Comparison of ENCODE assay signal across 23 cellular contexts in genomic region chr7:2936301-2936700, GRCh38.
"Had no signal": no experiment of that assay in that cellular context is flagged by ENCODE, and none has a peak within 500 bp of the region (broad histone marks: within the 10 kb centered on the region; RNA-seq: fewer than 3 reads in every experiment).

No MANE protein-coding gene starts in this region.

- ATAC-seq: activated T-helper 17 cell treated with anti-CD3 and anti-CD28 coated beads, Interleukin-2, amount 50 U/mL, for 72 hours; gastroesophageal sphincter; heart left ventricle; mucosa of descending colon; right lobe of liver had no signal

- H3K4me1 ChIP-seq: ascending aorta, breast epithelium, esophagus muscularis mucosa, gastroesophageal sphincter, heart left ventricle, left ventricle myocardium inferior, prostate gland had no signal

- H3K27ac ChIP-seq: ascending aorta, breast epithelium, esophagus muscularis mucosa, gastroesophageal sphincter, heart left ventricle, left ventricle myocardium inferior, prostate gland, right lobe of liver, VCaP had no signal

- H3K27me3 Mint-ChIP-seq: activated T-helper 17 cell treated with anti-CD3 and anti-CD28 coated beads, Interleukin-2, amount 50 U/mL, for 72 hours; memory B cell; naive B cell had no signal

- H3K4me3 Mint-ChIP-seq: activated T-helper 17 cell treated with anti-CD3 and anti-CD28 coated beads, Interleukin-2, amount 50 U/mL, for 72 hours; memory B cell; naive B cell; neural crest cell; T-helper 1 cell treated with Interleukin-12 subunit alpha and Interleukin-12 subunit beta and Interleukin-4 antibody, amounts not matched to agents 30 μg/mL and 1 μg/mL, for 36 hours had no signal

- H3K9me3 Mint-ChIP-seq: activated T-helper 17 cell treated with anti-CD3 and anti-CD28 coated beads, Interleukin-2, amount 50 U/mL, for 72 hours; memory B cell; naive B cell; neural crest cell; T-helper 1 cell treated with Interleukin-12 subunit alpha and Interleukin-12 subunit beta and Interleukin-4 antibody, amounts not matched to agents 30 μg/mL and 1 μg/mL, for 36 hours had no signal

- H3K4me3 ChIP-seq: ascending aorta, breast epithelium, esophagus muscularis mucosa, gastroesophageal sphincter, heart left ventricle, left ventricle myocardium inferior, mucosa of descending colon, prostate gland, right lobe of liver had no signal

- H3K36me3 ChIP-seq: ascending aorta, breast epithelium, esophagus muscularis mucosa, gastroesophageal sphincter, heart left ventricle, left ventricle myocardium inferior, prostate gland, right lobe of liver had no signal

- H3K27ac Mint-ChIP-seq: activated T-helper 17 cell treated with anti-CD3 and anti-CD28 coated beads, Interleukin-2, amount 50 U/mL, for 72 hours; memory B cell; T-helper 1 cell treated with Interleukin-12 subunit alpha and Interleukin-12 subunit beta and Interleukin-4 antibody, amounts not matched to agents 30 μg/mL and 1 μg/mL, for 36 hours had no signal

- H3K4me1 Mint-ChIP-seq: neural crest cell had no signal

- H3K27me3 ChIP-seq: ascending aorta, right lobe of liver had no signal

- H3K9me3 ChIP-seq: ascending aorta, breast epithelium, esophagus muscularis mucosa, gastroesophageal sphincter, heart left ventricle, left ventricle myocardium inferior, mucosa of descending colon, prostate gland, right lobe of liver had no signal

- DNase-seq: activated CD4-positive, alpha-beta T cell treated with anti-CD3 and anti-CD28 coated beads for 1 hour; activated T-cell treated with anti-CD3 and anti-CD28 coated beads for 4 hours; cerebellar nuclear complex; dermis blood vessel endothelial cell; effector memory CD4-positive, alpha-beta T cell; kidney glomerular epithelial cell; left ventricle myocardium inferior; mucosa of descending colon; naive B cell; stimulated activated CD8-positive, alpha-beta memory T cell treated with anti-CD3 and anti-CD28 coated beads, Interleukin-4, amount 100 ng/mL, for 48 hours; stimulated activated naive CD4-positive, alpha-beta T cell had no signal
